ENCODE assay signal across 1 cellular context in the genomic region with DNA sequence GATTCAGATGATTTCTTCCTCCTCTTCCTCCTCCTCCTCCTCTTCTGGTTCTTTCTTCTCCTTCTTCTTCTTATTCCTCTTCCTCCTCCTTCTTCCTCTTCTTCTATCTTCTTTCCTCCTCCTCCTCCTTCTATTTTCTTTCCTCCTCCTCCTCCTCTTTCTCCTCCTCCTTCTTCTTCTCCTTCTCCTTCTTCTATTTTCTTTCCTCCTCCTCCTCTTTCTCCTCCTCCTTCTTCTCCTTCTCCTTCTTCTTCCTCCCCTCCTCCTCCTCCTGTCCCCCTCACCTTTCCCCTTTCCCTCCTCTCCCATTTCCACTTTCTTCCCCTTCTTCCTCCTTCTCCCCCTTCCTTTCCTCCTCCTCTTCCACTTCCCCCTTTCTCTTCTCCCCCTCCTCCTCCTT.
TF ChIP-seq lines count a peak whose summit lies in the region.

No MANE protein-coding gene starts in this region.

TF ChIP-seq in K562, 482 proteins besides CTCF, POLR2A, EP300 and RAD21 (continued from another document):
- TF ChIP-seq STAT5A (IDR thresholded peaks at IDR 0.05; ENCODE audit: borderline replicate concordance, low read length): no peak
